ENCODE assay signal across 1 cellular context in genomic region chr14:96251656-96252155, GRCh38.
TF ChIP-seq lines count a peak whose summit lies in the region.

No MANE protein-coding gene starts in this region.

TF ChIP-seq in K562, 482 proteins besides CTCF, POLR2A, EP300 and RAD21:
- TF ChIP-seq FOS (IDR thresholded peaks at IDR 0.05; ENCODE audit: extremely low read depth, insufficient read length) (no peak), ZNF444 (CRISPR knock-in tag; IDR thresholded peaks at IDR 0.05) (no peak), RUNX1 (IDR thresholded peaks at IDR 0.05; ENCODE audit: low read depth) (no peak)
